In genomic region chr1:17416389-17416788, GRCh38 we compare ENCODE assay signal across 1 cellular context.
TF ChIP-seq lines count a peak whose summit lies in the region.

No MANE protein-coding gene starts in this region.

TF ChIP-seq in GM23338, 12 proteins besides CTCF, POLR2A, EP300 and RAD21:
- TF ChIP-seq ZNF462 (CRISPR knock-in tag; IDR thresholded peaks at IDR 0.05), result no peak
- peak; percentile 67 for TF ChIP-seq EZH2phosphoT487 (IDR thresholded peaks at IDR 0.05; ENCODE audit: unreplicated experiment)
